ENCODE assay signal across 8 cellular contexts in the genomic region with DNA sequence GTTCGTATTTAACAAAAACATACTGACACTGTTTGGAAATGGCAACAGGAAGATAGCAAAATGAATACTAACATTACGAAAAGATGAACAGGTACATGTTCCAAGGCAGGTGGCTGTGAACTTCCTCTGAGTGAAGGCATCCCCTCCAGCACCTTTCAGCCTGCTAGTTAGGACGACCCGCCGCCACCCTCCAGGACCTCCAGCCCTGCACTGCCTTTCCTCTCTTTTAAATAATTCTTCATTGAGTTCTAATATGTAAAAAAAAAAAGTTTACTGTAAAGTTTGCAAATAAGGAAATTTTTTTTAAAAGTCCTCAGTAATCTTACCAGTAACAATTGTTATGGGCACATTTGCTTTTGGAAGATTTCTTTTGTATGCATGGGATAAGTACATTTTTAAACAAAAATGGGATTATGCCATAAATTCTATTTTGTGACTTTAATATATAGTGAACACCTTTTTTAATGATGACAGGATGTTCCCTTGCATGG. TPM values are rescaled to one million over a fixed set of nuclear protein-coding genes. Genes with fewer than 3 reads are reported as not detected.
DNase-seq lines count a peak whose midpoint lies in the region; ATAC-seq and TF ChIP-seq lines count a peak whose summit lies in the region.

No MANE protein-coding gene starts in this region.

- H4K20me1 ChIP-seq in hepatocyte (ENCODE audit: insufficient read depth, poor library complexity, severe bottlenecking), result peaks cover 81% of the 10 kb centered on the region

- DNase-seq in HL-60 (ENCODE audit: low read depth in 1 of 2, low spot score in 1 of 2), result no peak
- no peak for DNase-seq in activated T-helper 1 cell treated with anti-CD3 and anti-CD28 coated beads, Interleukin-12 subunit alpha, Interleukin-12 subunit beta, Interleukin-2, Interleukin-4 antibody, amounts not matched to agents 30 ng/mL and 10 ng/mL and 1 ng/mL, durations not matched to agents 14 hours and 24 hours and 36 hours (ENCODE audit: low spot score)
- DNase-seq in hepatocyte (ENCODE audit: low spot score), result peak; percentile 72
- peak; percentile 65 for DNase-seq in stomach
- no peak for DNase-seq in AG20443 (ENCODE audit: low spot score)
- no peak for DNase-seq in NCI-H1105 (lab: John Stamatoyannopoulos, UW)

- TF ChIP-seq CTCF in HL-60 (IDR thresholded peaks at IDR 0.05; ENCODE audit: insufficient read depth, low read length), result no peak
- no peak for TF ChIP-seq CTCF in hepatocyte (IDR thresholded peaks at IDR 0.05; ENCODE audit: poor library complexity)
- no peak for TF ChIP-seq CTCF in stomach (IDR thresholded peaks at IDR 0.05)

- no peaks in the 10 kb centered on the region for H3K9me3 Mint-ChIP-seq in activated T-helper 1 cell treated with anti-CD3 and anti-CD28 coated beads, Interleukin-12 subunit alpha, Interleukin-12 subunit beta, Interleukin-2, Interleukin-4 antibody, amounts not matched to agents 30 ng/mL and 10 ng/mL and 1 ng/mL, durations not matched to agents 14 hours and 24 hours and 36 hours

- peaks cover 3% of the 10 kb centered on the region for H3K27me3 Mint-ChIP-seq in activated T-helper 1 cell treated with anti-CD3 and anti-CD28 coated beads, Interleukin-12 subunit alpha, Interleukin-12 subunit beta, Interleukin-2, Interleukin-4 antibody, amounts not matched to agents 30 ng/mL and 10 ng/mL and 1 ng/mL, durations not matched to agents 14 hours and 24 hours and 36 hours (ENCODE audit: insufficient read depth)

- H3K4me2 ChIP-seq in hepatocyte, result peak overlapping the region; percentile 91

- no peaks in the 10 kb centered on the region for H3K9me3 ChIP-seq in hepatocyte (ENCODE audit: low read depth)
- H3K9me3 ChIP-seq in stomach, result no peaks in the 10 kb centered on the region

- peak overlapping the region; percentile 99 for H3K27ac Mint-ChIP-seq in activated T-helper 1 cell treated with anti-CD3 and anti-CD28 coated beads, Interleukin-12 subunit alpha, Interleukin-12 subunit beta, Interleukin-2, Interleukin-4 antibody, amounts not matched to agents 30 ng/mL and 10 ng/mL and 1 ng/mL, durations not matched to agents 14 hours and 24 hours and 36 hours

- 84% methylated on average over 5 of the region's 5 CpGs for WGBS in hepatocyte (ENCODE audit: low lambda C conversion rate, missing lambda C conversion rate)
- WGBS in stomach, 5 donors, result 16 to 38% (median 26%) methylated on average over 5 of the region's 5 CpGs

- no peak overlapping the region for H2AFZ ChIP-seq in hepatocyte

- H3K4me3 ChIP-seq in HL-60 (replicated peaks; ENCODE audit: insufficient read depth, low read length), result no peak overlapping the region
- H3K4me3 ChIP-seq in hepatocyte, result no peak overlapping the region
- H3K4me3 ChIP-seq in stomach, result peak overlapping the region; percentile 81 to 92 (median 86)

- ATAC-seq in GM21529 (IDR thresholded peaks at IDR 0.05; ENCODE audit: unreplicated experiment) (no peak), GM18907 (IDR thresholded peaks at IDR 0.05; ENCODE audit: unreplicated experiment) (no peak)

- H3K36me3 Mint-ChIP-seq in activated T-helper 1 cell treated with anti-CD3 and anti-CD28 coated beads, Interleukin-12 subunit alpha, Interleukin-12 subunit beta, Interleukin-2, Interleukin-4 antibody, amounts not matched to agents 30 ng/mL and 10 ng/mL and 1 ng/mL, durations not matched to agents 14 hours and 24 hours and 36 hours (ENCODE audit: low read depth), result peaks cover 60% of the 10 kb centered on the region

- H3K27ac ChIP-seq in HL-60 (replicated peaks), result peak overlapping the region; percentile 100
- peak overlapping the region; percentile 100 for H3K27ac ChIP-seq in hepatocyte
- peak overlapping the region; percentile 88 to 100 (median 99) for H3K27ac ChIP-seq in stomach

- intact Hi-C loops in activated T-helper 1 cell treated with anti-CD3 and anti-CD28 coated beads, Interleukin-12 subunit alpha, Interleukin-12 subunit beta, Interleukin-2, Interleukin-4 antibody, amounts not matched to agents 30 ng/mL and 10 ng/mL and 1 ng/mL, durations not matched to agents 14 hours and 24 hours and 36 hours (cut with micrococcal nuclease), result no loop called here
- intact Hi-C loops in stomach (cut with DNase I; ENCODE audit: low total_unique reads), result loop anchor here (5.0 kb wide), 1 partner anchor 74 kb away; no protein-coding TSS in a partner anchor

- H3K4me1 ChIP-seq in hepatocyte (ENCODE audit: insufficient read depth), result no peaks in the 10 kb centered on the region
- H3K4me1 ChIP-seq in stomach, result peaks cover 36 to 75% (median 57%) of the 10 kb centered on the region in 4 donors

- H3K27me3 ChIP-seq in HL-60 (ENCODE audit: insufficient read depth, poor library complexity, severe bottlenecking), result no peaks in the 10 kb centered on the region
- no peaks in the 10 kb centered on the region for H3K27me3 ChIP-seq in hepatocyte
- H3K27me3 ChIP-seq in stomach, result no peaks in the 10 kb centered on the region

- H3K79me2 ChIP-seq in hepatocyte, result peaks cover 89% of the 10 kb centered on the region

- TF ChIP-seq EP300 in stomach (IDR thresholded peaks at IDR 0.05), result no peak

- peaks cover 89% of the 10 kb centered on the region for H3K4me1 Mint-ChIP-seq in activated T-helper 1 cell treated with anti-CD3 and anti-CD28 coated beads, Interleukin-12 subunit alpha, Interleukin-12 subunit beta, Interleukin-2, Interleukin-4 antibody, amounts not matched to agents 30 ng/mL and 10 ng/mL and 1 ng/mL, durations not matched to agents 14 hours and 24 hours and 36 hours (ENCODE audit: low read depth)

- H3K9me2 ChIP-seq in hepatocyte (replicated peaks; ENCODE audit: insufficient read depth), result no peaks in the 10 kb centered on the region

- peak overlapping the region; percentile 99 for H3K4me3 Mint-ChIP-seq in activated T-helper 1 cell treated with anti-CD3 and anti-CD28 coated beads, Interleukin-12 subunit alpha, Interleukin-12 subunit beta, Interleukin-2, Interleukin-4 antibody, amounts not matched to agents 30 ng/mL and 10 ng/mL and 1 ng/mL, durations not matched to agents 14 hours and 24 hours and 36 hours

- H3K36me3 ChIP-seq in hepatocyte (replicated peaks; ENCODE audit: insufficient read depth, low read depth), result no peaks in the 10 kb centered on the region
- peaks cover 18 to 46% (median 31%) of the 10 kb centered on the region in 4 donors for H3K36me3 ChIP-seq in stomach

- no peak for TF ChIP-seq POLR2A in stomach (IDR thresholded peaks at IDR 0.05)

RNA-seq across cellular contexts. Expression of a gene that starts 6.0 kb away (rescaled TPM):
- 507 and 517 TPM in 2 replicates for total RNA-seq in activated T-helper 1 cell treated with anti-CD3 and anti-CD28 coated beads, Interleukin-12 subunit alpha, Interleukin-12 subunit beta, Interleukin-2, Interleukin-4 antibody, amounts not matched to agents 30 ng/mL and 10 ng/mL and 1 ng/mL, durations not matched to agents 14 hours and 24 hours and 36 hours
- total RNA-seq in hepatocyte (104 and 130 TPM in 2 replicates), stomach (1,000 to 10,000 TPM in 2 of 5 donors, 100 to 1,000 TPM in 3; 253 to 2,124 (median 789) TPM)
- polyA plus RNA-seq in hepatocyte (168 and 209 TPM in 2 replicates), stomach (1,000 to 10,000 TPM in 1 of 3 donors, 100 to 1,000 TPM in 2; 131 to 1,368 (median 157) TPM)

RNA-seq across cellular contexts. Expression of a gene that starts 42.2 kb away (rescaled TPM):
- total RNA-seq in activated T-helper 1 cell treated with anti-CD3 and anti-CD28 coated beads, Interleukin-12 subunit alpha, Interleukin-12 subunit beta, Interleukin-2, Interleukin-4 antibody, amounts not matched to agents 30 ng/mL and 10 ng/mL and 1 ng/mL, durations not matched to agents 14 hours and 24 hours and 36 hours, result 40.5 and 42.3 TPM in 2 replicates
- total RNA-seq in hepatocyte (20.8 and 25.7 TPM in 2 replicates), stomach (100 to 1,000 TPM in 3 of 5 donors, 10 to 100 TPM in 1, 1 to 10 TPM in 1; 9.3 to 340 (median 114) TPM)
- polyA plus RNA-seq in hepatocyte (22.2 and 31.0 TPM in 2 replicates), stomach (10 to 100 TPM; 11.8 to 16.3 (median 13.6) TPM)

RNA-seq across cellular contexts. Expression of a gene that starts 46.2 kb away (rescaled TPM):
- 15.3 and 19.4 TPM in 2 replicates for total RNA-seq in activated T-helper 1 cell treated with anti-CD3 and anti-CD28 coated beads, Interleukin-12 subunit alpha, Interleukin-12 subunit beta, Interleukin-2, Interleukin-4 antibody, amounts not matched to agents 30 ng/mL and 10 ng/mL and 1 ng/mL, durations not matched to agents 14 hours and 24 hours and 36 hours
- 4.9 and 8.8 TPM in 2 replicates for total RNA-seq in hepatocyte
- 13.9 and 20.3 TPM in 2 replicates for polyA plus RNA-seq in hepatocyte
- total RNA-seq in stomach, result 100 to 1,000 TPM in 1 of 5 donors, 1 to 10 TPM in 4; 1.2 to 101 (median 2.4) TPM
- polyA plus RNA-seq in stomach, result 1 to 10 TPM; 1.9 to 3.8 (median 3.1) TPM

Comparison
In these comparisons a context has a peak if more than half of its experiments do, and no peak if none do; other contexts are left out.
1. DNase-seq: peak in hepatocyte (single experiment) and stomach (single experiment); none in HL-60 (0 of 2), activated T-helper 1 cell treated with anti-CD3 and anti-CD28 coated beads, Interleukin-12 subunit alpha, Interleukin-12 subunit beta, Interleukin-2, Interleukin-4 antibody, amounts not matched to agents 30 ng/mL and 10 ng/mL and 1 ng/mL, durations not matched to agents 14 hours and 24 hours and 36 hours (single experiment), AG20443 (single experiment) and NCI-H1105 (single experiment).
2. H3K4me3 ChIP-seq: peak in stomach (4 of 4); none in HL-60 (single experiment) and hepatocyte (single experiment).
3. Peak in every context shown above with its lines, with median percentiles within 50 percentile points of each other: H3K27ac ChIP-seq.